In the genomic region with DNA sequence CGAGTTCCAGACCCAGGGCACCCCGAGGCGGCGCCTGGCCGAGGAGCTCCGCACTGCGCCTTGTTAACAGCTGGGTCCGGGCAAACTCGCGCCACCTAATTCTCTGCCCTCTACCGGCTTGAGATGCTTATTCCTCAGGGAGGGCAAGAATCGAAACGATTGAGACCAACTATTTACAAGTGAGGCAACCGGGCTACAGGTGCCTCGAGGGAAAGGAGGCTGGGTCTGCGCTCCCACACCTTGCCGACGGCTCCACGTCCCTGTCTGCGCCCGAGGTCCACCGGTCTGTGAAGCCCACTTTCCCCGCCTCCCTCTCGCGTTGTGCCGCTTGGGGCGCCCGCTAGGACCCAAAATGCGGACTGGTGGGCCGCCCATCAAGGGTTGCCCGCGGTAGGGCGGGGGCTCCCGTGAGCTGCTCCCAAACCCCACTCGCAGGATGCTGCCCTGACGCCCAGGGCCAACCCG, we compare ENCODE assay signal across 8 cellular contexts. TPM values are rescaled to one million over a fixed set of nuclear protein-coding genes. Genes with fewer than 3 reads are reported as not detected.
A peak's percentile ranks its signal among the peaks of the same experiment; 100 is the strongest.
DNase-seq lines count a peak whose midpoint lies in the region; ATAC-seq, FAIRE-seq and TF ChIP-seq lines count a peak whose summit lies in the region.

No MANE protein-coding gene starts in this region.

- peaks cover 50% of the 10 kb centered on the region for H3K4me1 Mint-ChIP-seq in activated CD8-positive, alpha-beta memory T cell treated with anti-CD3 and anti-CD28 coated beads, Interleukin-2, amount 10 ng/mL, durations not matched to agents 7 days and 5 days

- peak; percentile 34 to 45 for TF ChIP-seq CTCF in endothelial cell of umbilical vein (IDR thresholded peaks at IDR 0.05; ENCODE audit: extremely low read depth in 1 of 2, insufficient read depth in 1 of 2, low read depth in 1 of 2, low read length in 2 of 2)

- H3K9me1 ChIP-seq in endothelial cell of umbilical vein (replicated peaks; ENCODE audit: control insufficient read depth, extremely low read depth, insufficient read depth, low read length): no peaks in the 10 kb centered on the region

- FAIRE-seq in endothelial cell of umbilical vein (lab: Jason Lieb, UNC): peak; percentile 53

- no peaks in the 10 kb centered on the region for H4K20me1 ChIP-seq in endothelial cell of umbilical vein (replicated peaks; ENCODE audit: control insufficient read depth, extremely low read depth, insufficient read depth, low read length)

- intact Hi-C loops in endothelial cell of umbilical vein (cut with micrococcal nuclease): loop anchor here (2.0 kb wide), 2 partner anchors 22 to 46 kb away; no protein-coding TSS in a partner anchor

- peak overlapping the region; percentile 73 for H3K4me2 ChIP-seq in endothelial cell of umbilical vein (ENCODE audit: insufficient read depth, low read length)

- H3K4me3 ChIP-seq in endothelial cell of umbilical vein (replicated peaks in 1 of 3; ENCODE audit: insufficient read depth in 1 of 3, low read depth in 1 of 3, low read length in 3 of 3): peak overlapping the region; percentile 42 to 81 (median 57)

- no peaks in the 10 kb centered on the region for H3K27me3 Mint-ChIP-seq in activated CD8-positive, alpha-beta memory T cell treated with anti-CD3 and anti-CD28 coated beads, Interleukin-2, amount 10 ng/mL, durations not matched to agents 7 days and 5 days

- H3K9me3 ChIP-seq in endothelial cell of umbilical vein (replicated peaks; ENCODE audit: control insufficient read depth, insufficient read depth, low read length): no peaks in the 10 kb centered on the region

- H3K27ac Mint-ChIP-seq in activated CD8-positive, alpha-beta memory T cell treated with anti-CD3 and anti-CD28 coated beads, Interleukin-2, amount 10 ng/mL, durations not matched to agents 7 days and 5 days: peak overlapping the region; percentile 72

- peak overlapping the region; percentile 81 for H3K4me3 Mint-ChIP-seq in activated CD8-positive, alpha-beta memory T cell treated with anti-CD3 and anti-CD28 coated beads, Interleukin-2, amount 10 ng/mL, durations not matched to agents 7 days and 5 days

- peak overlapping the region; percentile 49 for H3K9ac ChIP-seq in endothelial cell of umbilical vein (replicated peaks; ENCODE audit: extremely low read depth, insufficient read depth, low read length)

- no peaks in the 10 kb centered on the region for H3K9me3 Mint-ChIP-seq in activated CD8-positive, alpha-beta memory T cell treated with anti-CD3 and anti-CD28 coated beads, Interleukin-2, amount 10 ng/mL, durations not matched to agents 7 days and 5 days (ENCODE audit: low read depth)

- DNase-seq in SIG-M5 treated with dmso at 0.1 percent for 504 hours (lab: John Stamatoyannopoulos, UW; ENCODE audit: unreplicated experiment) (peak; percentile 57), SIG-M5 (lab: John Stamatoyannopoulos, UW) (no peak), NCI-H460 (ENCODE audit: extremely low read depth, low read depth) (peak; percentile 33), endothelial cell of umbilical vein (ENCODE audit: low read depth, low spot score) (peak; percentile 60), mucosa of gallbladder (ENCODE audit: low spot score) (peak; percentile 52)
- DNase-seq in activated CD8-positive, alpha-beta memory T cell treated with anti-CD3 and anti-CD28 coated beads, Interleukin-2, amount 10 ng/mL, durations not matched to agents 7 days and 5 days: peak; percentile 69
- peak; percentile 31 for DNase-seq in stimulated activated CD8-positive, alpha-beta memory T cell treated with anti-CD3 and anti-CD28 coated beads, Interleukin-7, amount 100 ng/mL, for 1 hour (ENCODE audit: low read depth in 2 of 2)

- peak overlapping the region; percentile 5 for H3K27ac ChIP-seq in endothelial cell of umbilical vein (ENCODE audit: insufficient read depth, low read depth, low read length)

- CTCF ChIA-PET in activated CD8-positive, alpha-beta memory T cell treated with anti-CD3 and anti-CD28 coated beads, Interleukin-2, amount 10 ng/mL, durations not matched to agents 7 days and 5 days (lab: Charles Lee): interaction anchor here (0.9 to 3.5 kb wide), 13 partner anchors 9 to 141 kb away, joined by 3 to 38 read pairs (median 4); a partner anchor contains a TSS
- CTCF ChIA-PET in endothelial cell of umbilical vein (lab: Charles Lee): interaction anchor here (0.8 to 4.0 kb wide), 17 partner anchors 9 to 154 kb away, joined by 3 to 46 read pairs (median 5); no protein-coding TSS in a partner anchor

- ATAC-seq in HG02885 (IDR thresholded peaks at IDR 0.05; ENCODE audit: poor library complexity, unreplicated experiment): peak; percentile 51
- ATAC-seq in activated CD8-positive, alpha-beta memory T cell treated with anti-CD3 and anti-CD28 coated beads, Interleukin-2, amount 10 ng/mL, durations not matched to agents 7 days and 5 days: peak; percentile 63

- TF ChIP-seq POLR2A in endothelial cell of umbilical vein (IDR thresholded peaks at IDR 0.05; ENCODE audit: low read depth, low read length): no peak

- peaks cover 22% of the 10 kb centered on the region for H3K4me1 ChIP-seq in endothelial cell of umbilical vein (ENCODE audit: control insufficient read depth, extremely low read depth, insufficient read depth, low read length)

- no peaks in the 10 kb centered on the region for H3K27me3 ChIP-seq in endothelial cell of umbilical vein (ENCODE audit: control insufficient read depth in 2 of 2, insufficient read depth in 2 of 2, low read length in 2 of 2)

- peaks cover 17% of the 10 kb centered on the region for H3K36me3 Mint-ChIP-seq in activated CD8-positive, alpha-beta memory T cell treated with anti-CD3 and anti-CD28 coated beads, Interleukin-2, amount 10 ng/mL, durations not matched to agents 7 days and 5 days

- POLR2A ChIA-PET in endothelial cell of umbilical vein (lab: Charles Lee): no interaction called here

- dilution Hi-C loops in endothelial cell of umbilical vein (cut with MboI; ENCODE audit: extremely low pct_ligation_motif_present, low sequenced_read_pairs): no loop called here

- H2AFZ ChIP-seq in endothelial cell of umbilical vein (ENCODE audit: low read depth, low read length): peak overlapping the region; percentile 81

- no peaks in the 10 kb centered on the region for H3K36me3 ChIP-seq in endothelial cell of umbilical vein (ENCODE audit: control insufficient read depth in 2 of 2, extremely low read depth in 1 of 2, insufficient read depth in 2 of 2, low read length in 2 of 2)

- no TSS peak for BruUV-seq in endothelial cell of umbilical vein (replicated peaks; lab: Mats Ljungman, UMichigan)

- peaks cover 22% of the 10 kb centered on the region for H3K79me2 ChIP-seq in endothelial cell of umbilical vein (ENCODE audit: control insufficient read depth, insufficient read depth, low read length)

TF ChIP-seq in endothelial cell of umbilical vein, 7 proteins besides CTCF, POLR2A, EP300 and RAD21:
- TF ChIP-seq MYC (IDR thresholded peaks at IDR 0.05; ENCODE audit: low read depth, low read length): no peak

RNA-seq across cellular contexts. Expression of a gene that starts 0.5 kb away (rescaled TPM):
- total RNA-seq in NCI-H460 (2014; rRNA removed; shearing (Covaris generic)): 168 and 178 TPM in 2 replicates
- polyA plus RNA-seq in NCI-H460 (2014; cell fraction: nucleus; rRNA removed): 222 and 302 TPM in 2 replicates
- total RNA-seq in activated CD8-positive, alpha-beta memory T cell treated with anti-CD3 and anti-CD28 coated beads, Interleukin-2, amount 10 ng/mL, durations not matched to agents 7 days and 5 days: 100 to 1,000 TPM in 1 of 2 experiments, 10 to 100 TPM in 1; 96.2 to 113 TPM
- total RNA-seq in endothelial cell of umbilical vein: 159 and 160 TPM in 2 replicates
- polyA plus RNA-seq in endothelial cell of umbilical vein: 171 and 193 TPM in 2 replicates
- 226 and 232 TPM in 2 replicates for polyA plus RNA-seq in endothelial cell of umbilical vein (2011; cell fraction: cytosol; rRNA removed)
- 192 and 208 TPM in 2 replicates for polyA plus RNA-seq in endothelial cell of umbilical vein (2011; cell fraction: nucleus; rRNA removed)
- 121 and 184 TPM in 2 replicates for polyA plus RNA-seq in endothelial cell of umbilical vein (2012)
- polyA minus RNA-seq in endothelial cell of umbilical vein: 99.0 and 101 TPM in 2 replicates
- polyA minus RNA-seq in endothelial cell of umbilical vein (2011; cell fraction: cytosol; rRNA and poly(A)+ RNA removed): 99.2 TPM
- 29.8 and 46.5 TPM in 2 replicates for polyA minus RNA-seq in endothelial cell of umbilical vein (2011; cell fraction: nucleus; rRNA and poly(A)+ RNA removed)
- 68.7 TPM for total RNA-seq in mucosa of gallbladder
